Comparison of ENCODE assay signal across 22 cellular contexts in genomic region chr9:127231666-127232065, GRCh38.
"Had no signal": no experiment of that assay in that cellular context is flagged by ENCODE, and none has a peak within 500 bp of the region (broad histone marks: within the 10 kb centered on the region; RNA-seq: fewer than 3 reads in every experiment).

No MANE protein-coding gene starts in this region.

- H3K27ac Mint-ChIP-seq: mesothelial cell of epicardium; naive B cell; naive thymus-derived CD8-positive, alpha-beta T cell had no signal

- H3K4me3 ChIP-seq: coronary artery, dorsolateral prefrontal cortex, esophagus muscularis mucosa, gastrocnemius medialis, heart right ventricle, left lung, lower lobe of right lung, mucosa of descending colon had no signal

- DNase-seq: dermis blood vessel endothelial cell; dorsolateral prefrontal cortex; effector CD4-positive, alpha-beta T cell; effector memory CD4-positive, alpha-beta T cell; foreskin fibroblast; foreskin melanocyte; gastrocnemius medialis; glutamatergic neuron; head of caudate nucleus; heart right ventricle; hippocampal formation; left cardiac atrium; left lung; left ventricle myocardium superior; lower lobe of right lung; mesenchymal stem cell; mucosa of descending colon; naive B cell; naive thymus-derived CD8-positive, alpha-beta T cell had no signal

- H3K9me3 Mint-ChIP-seq: mesothelial cell of epicardium; naive B cell; naive thymus-derived CD8-positive, alpha-beta T cell had no signal

- ATAC-seq: gastrocnemius medialis; heart right ventricle; left cardiac atrium; left lung; left ventricle myocardium superior; lower lobe of right lung; mucosa of descending colon; naive thymus-derived CD8-positive, alpha-beta T cell had no signal

- H3K4me3 Mint-ChIP-seq: mesothelial cell of epicardium; naive B cell; naive thymus-derived CD8-positive, alpha-beta T cell had no signal
